In genomic region chr3:49411550-49411967, GRCh38 we compare ENCODE assay signal across 8 cellular contexts. TPM values are rescaled to one million over a fixed set of nuclear protein-coding genes. Genes with fewer than 3 reads are reported as not detected.
DNase-seq lines count a peak whose midpoint lies in the region; ATAC-seq and TF ChIP-seq lines count a peak whose summit lies in the region.

No MANE protein-coding gene starts in this region.

- peak overlapping the region; percentile 86 for H3K27ac ChIP-seq in CD4-positive, alpha-beta T cell (ENCODE audit: low read depth, low read length)
- H3K27ac ChIP-seq in HUES48 (ENCODE audit: low read depth, low read length): peak overlapping the region; percentile 97
- H3K27ac ChIP-seq in esophagus squamous epithelium: peak overlapping the region; percentile 97 to 100 (median 99)
- peak overlapping the region; percentile 80 for H3K27ac ChIP-seq in neural cell (ENCODE audit: low read length)
- H3K27ac ChIP-seq in upper lobe of left lung: peak overlapping the region; percentile 97 to 100 (median 98)

- no peaks in the 10 kb centered on the region for H3K27me3 ChIP-seq in CD4-positive, alpha-beta T cell (ENCODE audit: control insufficient read depth, insufficient read depth, low read length)
- H3K27me3 ChIP-seq in HUES48 (ENCODE audit: control insufficient read depth, insufficient read depth, low read length) (no peaks in the 10 kb centered on the region), esophagus squamous epithelium (no peaks in the 10 kb centered on the region), neural cell (ENCODE audit: insufficient read depth, low read depth, low read length) (no peaks in the 10 kb centered on the region), upper lobe of left lung (no peaks in the 10 kb centered on the region)

- POLR2A ChIA-PET in CD4-positive, alpha-beta T cell (lab: Charles Lee): interaction anchor here (0.6 to 3.2 kb wide), 20 partner anchors 8 to 694 kb away, joined by 3 to 82 read pairs (median 3); partner anchors contain the start of genes AMT, DAG1, GPX1 and IP6K2
- POLR2A ChIA-PET in activated CD8-positive, alpha-beta T cell treated with anti-CD3 and anti-CD28 coated beads, Interleukin-2, amount 10 ng/mL, durations not matched to agents 7 days and 5 days (lab: Charles Lee): interaction anchor here (0.6 to 7.1 kb wide), 22 partner anchors 10 to 749 kb away, joined by 3 to 107 read pairs (median 4); partner anchors contain the start of genes CELSR3, GPX1, NDUFAF3 and NICN1

- no peak overlapping the region for H3K4me2 ChIP-seq in neural cell (ENCODE audit: low read length)

- CTCF ChIA-PET in CD4-positive, alpha-beta T cell (lab: Charles Lee): interaction anchor here (1.6 to 3.4 kb wide), 2 partner anchors 37 to 71 kb away, joined by 10 to 16 read pairs; partner anchors contain the start of gene USP4
- CTCF ChIA-PET in activated CD8-positive, alpha-beta T cell treated with anti-CD3 and anti-CD28 coated beads, Interleukin-2, amount 10 ng/mL, durations not matched to agents 7 days and 5 days (lab: Charles Lee): interaction anchor here (1.0 to 1.9 kb wide), 3 partner anchors 36 to 72 kb away, joined by 3 to 16 read pairs (median 4); partner anchors contain the start of gene USP4

- peak overlapping the region; percentile 97 for H3K27ac Mint-ChIP-seq in CD4-positive, alpha-beta T cell
- peak overlapping the region; percentile 89 for H3K27ac Mint-ChIP-seq in activated CD8-positive, alpha-beta T cell treated with anti-CD3 and anti-CD28 coated beads, Interleukin-2, amount 10 ng/mL, durations not matched to agents 7 days and 5 days

- H3K9ac ChIP-seq in HUES48 (ENCODE audit: low read depth, low read length): peak overlapping the region; percentile 95
- H3K9ac ChIP-seq in neural cell (ENCODE audit: low read length): peak overlapping the region; percentile 85

- TF ChIP-seq CTCF in CD4-positive, alpha-beta T cell (IDR thresholded peaks at IDR 0.05): no peak
- TF ChIP-seq CTCF in esophagus squamous epithelium (IDR thresholded peaks at IDR 0.05) (peak in 1 of 6 experiments; percentile 24), neural cell (IDR thresholded peaks at IDR 0.05; ENCODE audit: poor library complexity, severe bottlenecking) (peak; percentile 20), upper lobe of left lung (IDR thresholded peaks at IDR 0.05) (peak in 3 of 6 experiments; percentile 28 to 48 (median 38))

- TF ChIP-seq POLR2A in esophagus squamous epithelium (IDR thresholded peaks at IDR 0.05) (no peak), upper lobe of left lung (IDR thresholded peaks at IDR 0.05) (peak in 1 of 4 donors; percentile 66)

- H3K36me3 Mint-ChIP-seq in CD4-positive, alpha-beta T cell (ENCODE audit: low read depth): peaks cover 36% of the 10 kb centered on the region
- peaks cover 59% of the 10 kb centered on the region for H3K36me3 Mint-ChIP-seq in activated CD8-positive, alpha-beta T cell treated with anti-CD3 and anti-CD28 coated beads, Interleukin-2, amount 10 ng/mL, durations not matched to agents 7 days and 5 days (ENCODE audit: low read depth)

- peaks cover 70% of the 10 kb centered on the region for H3K4me1 Mint-ChIP-seq in CD4-positive, alpha-beta T cell (ENCODE audit: low read depth)
- peaks cover 61% of the 10 kb centered on the region for H3K4me1 Mint-ChIP-seq in activated CD8-positive, alpha-beta T cell treated with anti-CD3 and anti-CD28 coated beads, Interleukin-2, amount 10 ng/mL, durations not matched to agents 7 days and 5 days (ENCODE audit: low read depth)

- WGBS in esophagus squamous epithelium, 2 donors: 0% methylated on average over 4 of the region's 56 CpGs; no CpG with 5 or more reads in 1 of the 2 donors
- 0% methylated on average over 19 of the region's 56 CpGs; no CpG with 5 or more reads in 1 of the 2 donors for WGBS in upper lobe of left lung, 2 donors

- no peaks in the 10 kb centered on the region for H3K27me3 Mint-ChIP-seq in CD4-positive, alpha-beta T cell
- peaks cover 1% of the 10 kb centered on the region for H3K27me3 Mint-ChIP-seq in activated CD8-positive, alpha-beta T cell treated with anti-CD3 and anti-CD28 coated beads, Interleukin-2, amount 10 ng/mL, durations not matched to agents 7 days and 5 days (ENCODE audit: low read depth)

- H3K4me3 ChIP-seq in HUES48 (ENCODE audit: low read depth, low read length) (peak overlapping the region; percentile 82), esophagus squamous epithelium (peak overlapping the region; percentile 83 to 97 (median 94)), neural cell (ENCODE audit: low read length) (peak overlapping the region; percentile 73), upper lobe of left lung (peak overlapping the region; percentile 70 to 93 (median 84))

- ATAC-seq in CD4-positive, alpha-beta T cell (ENCODE audit: poor library complexity): peak; percentile 2
- ATAC-seq in GM21390 (IDR thresholded peaks at IDR 0.05; ENCODE audit: unreplicated experiment) (peak; percentile 29), upper lobe of left lung (ENCODE audit: low FRiP score in 2 of 2) (no peak)
- peak; percentile 24 for ATAC-seq in activated CD8-positive, alpha-beta T cell treated with anti-CD3 and anti-CD28 coated beads, Interleukin-2, amount 10 ng/mL, durations not matched to agents 7 days and 5 days

- peaks cover 18% of the 10 kb centered on the region; the same call in 1 of the 2 replicates for H3K36me3 ChIP-seq in HUES48 (ENCODE audit: control insufficient read depth, insufficient read depth, low read length)
- H3K36me3 ChIP-seq in esophagus squamous epithelium: peaks cover 0 to 24% (median 7%) of the 10 kb centered on the region in 3 donors
- H3K36me3 ChIP-seq in neural cell (ENCODE audit: insufficient read depth, low read length): no peaks in the 10 kb centered on the region
- H3K36me3 ChIP-seq in upper lobe of left lung: peaks cover 0 to 17% (median 4%) of the 10 kb centered on the region in 4 donors

- peaks cover 48% of the 10 kb centered on the region for H3K79me2 ChIP-seq in neural cell (replicated peaks; ENCODE audit: insufficient read depth, low read length)

- H3K9me2 ChIP-seq in neural cell (ENCODE audit: insufficient read depth, low read length): no peaks in the 10 kb centered on the region

- DNase-seq in CD4-positive, alpha-beta T cell: peak in 8 of 10 experiments; percentile 14 to 56 (median 42)
- DNase-seq in activated CD8-positive, alpha-beta T cell treated with anti-CD3 and anti-CD28 coated beads, Interleukin-2, amount 10 ng/mL, durations not matched to agents 7 days and 5 days: peak; percentile 57
- DNase-seq in esophagus squamous epithelium (lab: John Stamatoyannopoulos, UW) (no peak), upper lobe of left lung (peak; percentile 63 to 94), NCI-H526 treated with DMSO at 0.1 percent for 48 hours (lab: John Stamatoyannopoulos, UW) (no peak)

- H4K20me1 ChIP-seq in neural cell (ENCODE audit: insufficient read depth): peaks cover 7% of the 10 kb centered on the region

- no peak for TF ChIP-seq EP300 in neural cell (conservative IDR thresholded peaks at IDR 0.05; ENCODE audit: poor library complexity, severe bottlenecking)
- no peak for TF ChIP-seq EP300 in upper lobe of left lung (IDR thresholded peaks at IDR 0.05)

- H3K9me3 Mint-ChIP-seq in CD4-positive, alpha-beta T cell: no peaks in the 10 kb centered on the region
- H3K9me3 Mint-ChIP-seq in activated CD8-positive, alpha-beta T cell treated with anti-CD3 and anti-CD28 coated beads, Interleukin-2, amount 10 ng/mL, durations not matched to agents 7 days and 5 days (ENCODE audit: insufficient read depth): no peaks in the 10 kb centered on the region

- H3K9me3 ChIP-seq in CD4-positive, alpha-beta T cell (ENCODE audit: control insufficient read depth, low read length): no peaks in the 10 kb centered on the region
- H3K9me3 ChIP-seq in HUES48 (ENCODE audit: control insufficient read depth, insufficient read depth, low read length) (no peaks in the 10 kb centered on the region), esophagus squamous epithelium (no peaks in the 10 kb centered on the region), neural cell (ENCODE audit: low read length) (no peaks in the 10 kb centered on the region), upper lobe of left lung (no peaks in the 10 kb centered on the region)

- intact Hi-C loops in CD4-positive, alpha-beta T cell (cut with DNase I, micrococcal nuclease): loop anchor here (1.0 to 5.0 kb wide), 6 partner anchors 34 to 886 kb away; partner anchors contain the start of genes GPX1 (in 2 of the 2), HYAL3 (in 1 of the 2), NAA80 (in 1 of the 2) and NDUFAF3 (in 1 of the 2)
- intact Hi-C loops in esophagus squamous epithelium (cut with DNase I): no loop called here

- H2AFZ ChIP-seq in neural cell (ENCODE audit: low read depth, low read length): no peak overlapping the region

- no peaks in the 10 kb centered on the region for H3F3A ChIP-seq in neural cell (ENCODE audit: insufficient read depth, low read length, poor library complexity, severe bottlenecking)

- H3K4me1 ChIP-seq in HUES48 (ENCODE audit: control insufficient read depth, insufficient read depth, low read length) (peaks cover 11% of the 10 kb centered on the region; the same call in 1 of the 2 replicates), esophagus squamous epithelium (peaks cover 41 to 81% (median 56%) of the 10 kb centered on the region in 3 donors), upper lobe of left lung (peaks cover 68 to 78% (median 69%) of the 10 kb centered on the region in 4 donors)

- TF ChIP-seq RAD21 in neural cell (conservative IDR thresholded peaks at IDR 0.05): peak; percentile 12

- H3K4me3 Mint-ChIP-seq in CD4-positive, alpha-beta T cell: peak overlapping the region; percentile 96
- peak overlapping the region; percentile 86 for H3K4me3 Mint-ChIP-seq in activated CD8-positive, alpha-beta T cell treated with anti-CD3 and anti-CD28 coated beads, Interleukin-2, amount 10 ng/mL, durations not matched to agents 7 days and 5 days

RNA-seq across cellular contexts. Expression of gene RHOA, which starts 0.2 kb away (rescaled TPM):
- total RNA-seq in CD4-positive, alpha-beta T cell: 100 to 1,000 TPM; 256 to 271 TPM
- total RNA-seq in activated CD8-positive, alpha-beta T cell treated with anti-CD3 and anti-CD28 coated beads, Interleukin-2, amount 10 ng/mL, durations not matched to agents 7 days and 5 days: 100 to 1,000 TPM; 518 to 520 TPM
- total RNA-seq in esophagus squamous epithelium (100 to 1,000 TPM; 290 to 421 (median 345) TPM), upper lobe of left lung (100 to 1,000 TPM; 206 to 611 (median 456) TPM)
- 142 and 159 TPM in 2 replicates for polyA plus RNA-seq in neural cell
- 140 and 153 TPM in 2 replicates for polyA minus RNA-seq in neural cell

RNA-seq across cellular contexts. Expression of gene TCTA, which starts 0.7 kb away (rescaled TPM):
- 10 to 100 TPM; 21.4 to 22.0 TPM for total RNA-seq in CD4-positive, alpha-beta T cell
- 10 to 100 TPM; 19.6 to 25.2 TPM for total RNA-seq in activated CD8-positive, alpha-beta T cell treated with anti-CD3 and anti-CD28 coated beads, Interleukin-2, amount 10 ng/mL, durations not matched to agents 7 days and 5 days
- total RNA-seq in esophagus squamous epithelium (10 to 100 TPM; 10.9 to 17.8 (median 16.0) TPM), upper lobe of left lung (10 to 100 TPM; 21.8 to 52.3 (median 39.5) TPM)
- 17.1 and 23.5 TPM in 2 replicates for polyA plus RNA-seq in neural cell
- polyA minus RNA-seq in neural cell: 10.7 and 12.2 TPM in 2 replicates

RNA-seq across cellular contexts. Expression of gene AMT, which starts 10.7 kb away (rescaled TPM):
- total RNA-seq in CD4-positive, alpha-beta T cell: 10 to 100 TPM; 10.5 to 12.7 TPM
- 1 to 10 TPM; 3.8 to 4.7 TPM for total RNA-seq in activated CD8-positive, alpha-beta T cell treated with anti-CD3 and anti-CD28 coated beads, Interleukin-2, amount 10 ng/mL, durations not matched to agents 7 days and 5 days
- total RNA-seq in esophagus squamous epithelium (1 to 10 TPM in 3 of 4 donors, under 1 TPM in 1; 0.80 to 1.7 (median 1.2) TPM), upper lobe of left lung (10 to 100 TPM in 3 of 6 donors, 1 to 10 TPM in 3; 2.3 to 59.7 (median 11.4) TPM)
- polyA plus RNA-seq in neural cell: 5.0 and 6.1 TPM in 2 replicates
- polyA minus RNA-seq in neural cell: 0.73 and 0.93 TPM in 2 replicates

RNA-seq across cellular contexts. Expression of gene NICN1, which starts 17.6 kb away (rescaled TPM):
- 10 to 100 TPM; 25.0 to 25.1 TPM for total RNA-seq in CD4-positive, alpha-beta T cell
- total RNA-seq in activated CD8-positive, alpha-beta T cell treated with anti-CD3 and anti-CD28 coated beads, Interleukin-2, amount 10 ng/mL, durations not matched to agents 7 days and 5 days: 10 to 100 TPM; 23.2 to 25.7 TPM
- total RNA-seq in esophagus squamous epithelium (1 to 10 TPM; 1.8 to 7.6 (median 3.3) TPM), upper lobe of left lung (10 to 100 TPM in 2 of 6 donors, 1 to 10 TPM in 4; 1.0 to 23.9 (median 8.0) TPM)
- polyA plus RNA-seq in neural cell: 20.5 and 23.7 TPM in 2 replicates
- 13.1 and 17.7 TPM in 2 replicates for polyA minus RNA-seq in neural cell

RNA-seq across cellular contexts. Expression of gene GPX1, which starts 53.4 kb away (rescaled TPM):
- 10 to 100 TPM; 20.8 to 22.9 TPM for total RNA-seq in CD4-positive, alpha-beta T cell
- total RNA-seq in activated CD8-positive, alpha-beta T cell treated with anti-CD3 and anti-CD28 coated beads, Interleukin-2, amount 10 ng/mL, durations not matched to agents 7 days and 5 days: 100 to 1,000 TPM; 115 to 119 TPM
- total RNA-seq in esophagus squamous epithelium: 100 to 1,000 TPM; 126 to 400 (median 228) TPM
- 106 and 130 TPM in 2 replicates for polyA plus RNA-seq in neural cell
- 39.1 and 41.4 TPM in 2 replicates for polyA minus RNA-seq in neural cell
- total RNA-seq in upper lobe of left lung: 100 to 1,000 TPM; 174 to 603 (median 445) TPM

Comparison
In these comparisons a context has a peak if more than half of its experiments do, and no peak if none do; other contexts are left out.
1. ATAC-seq: peak in CD4-positive, alpha-beta T cell (single experiment), GM21390 (single experiment) and activated CD8-positive, alpha-beta T cell treated with anti-CD3 and anti-CD28 coated beads, Interleukin-2, amount 10 ng/mL, durations not matched to agents 7 days and 5 days (single experiment); none in upper lobe of left lung (0 of 2).
2. DNase-seq: peak in CD4-positive, alpha-beta T cell (8 of 10), activated CD8-positive, alpha-beta T cell treated with anti-CD3 and anti-CD28 coated beads, Interleukin-2, amount 10 ng/mL, durations not matched to agents 7 days and 5 days (single experiment) and upper lobe of left lung (2 of 2); none in esophagus squamous epithelium (single experiment) and NCI-H526 treated with DMSO at 0.1 percent for 48 hours (single experiment).
3. Peak in every context shown above with its lines, with median percentiles within 50 percentile points of each other: H3K27ac ChIP-seq and H3K4me3 ChIP-seq.